10 cellular contexts compared by ENCODE assay signal in the genomic region with DNA sequence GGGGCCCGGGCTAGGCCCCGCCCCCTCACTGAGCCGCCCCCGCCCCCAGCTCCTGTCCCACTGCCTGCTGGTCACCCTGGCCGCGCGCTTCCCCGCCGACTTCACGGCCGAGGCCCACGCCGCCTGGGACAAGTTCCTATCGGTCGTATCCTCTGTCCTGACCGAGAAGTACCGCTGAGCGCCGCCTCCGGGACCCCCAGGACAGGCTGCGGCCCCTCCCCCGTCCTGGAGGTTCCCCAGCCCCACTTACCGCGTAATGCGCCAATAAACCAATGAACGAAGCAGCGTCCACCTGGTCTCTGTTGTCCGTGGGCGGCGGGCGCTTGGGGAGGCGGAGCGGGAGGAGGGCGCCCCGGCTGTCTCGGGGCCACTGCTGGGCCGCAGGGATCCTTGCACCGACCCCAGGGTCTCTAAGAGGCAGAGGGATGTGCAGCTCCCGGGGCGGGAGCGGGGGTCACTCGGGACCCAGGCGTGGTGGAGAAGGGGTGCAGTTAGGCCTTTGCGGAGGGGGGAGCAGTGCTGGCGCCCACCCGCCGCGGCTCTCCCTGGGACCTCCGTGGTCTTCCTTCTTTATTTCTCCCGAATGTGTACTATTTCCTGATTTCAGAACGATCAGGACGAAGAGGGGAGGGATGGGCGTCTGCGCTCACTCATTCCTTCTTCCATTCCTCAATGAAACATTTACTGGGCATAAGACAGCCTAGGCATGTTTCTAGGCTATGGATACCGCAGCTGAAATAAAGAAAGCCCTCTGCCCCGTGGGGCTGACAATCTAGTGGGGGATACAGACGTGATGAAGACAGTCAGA. TPM values are rescaled to one million over a fixed set of nuclear protein-coding genes. Genes with fewer than 3 reads are reported as not detected.
A peak's percentile ranks its signal among the peaks of the same experiment; 100 is the strongest.
DNase-seq lines count a peak whose midpoint lies in the region; ATAC-seq and TF ChIP-seq lines count a peak whose summit lies in the region.
"Had no signal": no experiment of that assay in that cellular context is flagged by ENCODE, and none has a peak within 500 bp of the region (broad histone marks: within the 10 kb centered on the region; RNA-seq: fewer than 3 reads in every experiment).

No MANE protein-coding gene starts in this region.

- H3K27me3 Mint-ChIP-seq in CD4-positive, alpha-beta memory T cell: peaks cover 24 to 26% of the 10 kb centered on the region in 2 donors

- H3K4me3 Mint-ChIP-seq in CD4-positive, alpha-beta memory T cell: peak overlapping the region; percentile 42 to 85 (median 78)

- no peak for ATAC-seq in thoracic aorta (ENCODE audit: insufficient number of reproducible peaks, low FRiP score, low read depth)

- H3K4me1 ChIP-seq in CD4-positive, alpha-beta memory T cell (ENCODE audit: insufficient read depth, low read length): peaks cover 9% of the 10 kb centered on the region
- no peaks in the 10 kb centered on the region for H3K4me1 ChIP-seq in HUES64 (ENCODE audit: insufficient read depth, low read length)
- peaks cover 3 to 7% of the 10 kb centered on the region in 2 donors for H3K4me1 ChIP-seq in thoracic aorta (ENCODE audit: control insufficient read depth in 1 of 2, low read depth in 2 of 2)

- peaks cover 0 to 2% (median 0%) of the 10 kb centered on the region in 8 donors for H3K9me3 Mint-ChIP-seq in CD4-positive, alpha-beta memory T cell

- H3K9me3 ChIP-seq in CD4-positive, alpha-beta memory T cell (ENCODE audit: control insufficient read depth in 1 of 2, low read length in 2 of 2): no peaks in the 10 kb centered on the region
- H3K9me3 ChIP-seq in HUES64 (ENCODE audit: insufficient read depth, low read depth, low read length): no peaks in the 10 kb centered on the region; the same call in 1 of the 2 replicates
- H3K9me3 ChIP-seq in thoracic aorta: no peaks in the 10 kb centered on the region
- H3K9me3 ChIP-seq: neutrophil had no signal

- WGBS in HUES64: 2% methylated on average over 51 of the region's 57 CpGs

- peaks cover 7% of the 10 kb centered on the region for H3K27me3 ChIP-seq in CD4-positive, alpha-beta memory T cell (ENCODE audit: insufficient read depth, low read length)
- peaks cover 70% of the 10 kb centered on the region for H3K27me3 ChIP-seq in HUES64 (ENCODE audit: insufficient read depth, low read length)
- H3K27me3 ChIP-seq in brain microvascular endothelial cell (replicated peaks): no peaks in the 10 kb centered on the region
- peaks cover 4% of the 10 kb centered on the region for H3K27me3 ChIP-seq in thoracic aorta (replicated peaks; ENCODE audit: insufficient read depth)

- POLR2A ChIA-PET in CD4-positive, alpha-beta memory T cell (lab: Charles Lee; ENCODE audit: partially characterized antibody): interaction anchor here (0.5 kb wide), 1 partner anchor 13 kb away, joined by 4 read pairs; no protein-coding TSS in a partner anchor

- H3K27ac Mint-ChIP-seq in CD4-positive, alpha-beta memory T cell: peak overlapping the region in 3 of 7 donors; percentile 30 to 70 (median 35)

- no peaks in the 10 kb centered on the region for H3K36me3 ChIP-seq in CD4-positive, alpha-beta memory T cell (ENCODE audit: insufficient read depth, low read length)
- H3K36me3 ChIP-seq in HUES64 (ENCODE audit: insufficient read depth, low read length): no peaks in the 10 kb centered on the region
- no peaks in the 10 kb centered on the region for H3K36me3 ChIP-seq in brain microvascular endothelial cell (replicated peaks)
- no peaks in the 10 kb centered on the region for H3K36me3 ChIP-seq in thoracic aorta
- H3K36me3 ChIP-seq: neutrophil had no signal

- CTCF ChIA-PET in CD4-positive, alpha-beta memory T cell (lab: Charles Lee; ENCODE audit: partially characterized antibody): no interaction called here

- no peak for DNase-seq in CD4-positive, alpha-beta memory T cell
- DNase-seq in brain microvascular endothelial cell (peak; percentile 12), left kidney (ENCODE audit: low read depth, low spot score) (peak; percentile 69), thoracic aorta (ENCODE audit: low spot score) (no peak), germinal center (ENCODE audit: low spot score) (no peak), GM19240 (ENCODE audit: insufficient read length, low spot score) (no peak), NCI-H510A treated with DMSO at 0.1 percent for 48 hours (lab: John Stamatoyannopoulos, UW) (no peak)

- H3K9ac ChIP-seq in HUES64 (ENCODE audit: low read depth, low read length): no peak overlapping the region; the same call in 1 of the 2 replicates

- intact Hi-C loops in CD4-positive, alpha-beta memory T cell (cut with micrococcal nuclease): no loop called here

- no peak overlapping the region for H3K4me3 ChIP-seq in CD4-positive, alpha-beta memory T cell (ENCODE audit: low read length in 2 of 2)
- H3K4me3 ChIP-seq in HUES64 (ENCODE audit: low read length) (peak overlapping the region; percentile 65), brain microvascular endothelial cell (ENCODE audit: low read depth, low read length) (peak overlapping the region; percentile 53), thoracic aorta (peak overlapping the region; percentile 70)

- in situ Hi-C loops in brain microvascular endothelial cell (cut with HindIII; ENCODE audit: low pct_ligation_motif_present, low sequenced_read_pairs): no loop called here

- no peak overlapping the region for H3K27ac ChIP-seq in CD4-positive, alpha-beta memory T cell (ENCODE audit: low read depth, low read length)
- H3K27ac ChIP-seq in HUES64 (ENCODE audit: low read depth, low read length): no peak overlapping the region
- no peak overlapping the region for H3K27ac ChIP-seq in brain microvascular endothelial cell
- no peak overlapping the region for H3K27ac ChIP-seq in thoracic aorta
- H3K27ac ChIP-seq: neutrophil had no signal

- H3K36me3 Mint-ChIP-seq in CD4-positive, alpha-beta memory T cell: no peaks in the 10 kb centered on the region

- H3K4me1 Mint-ChIP-seq in CD4-positive, alpha-beta memory T cell: peaks cover 3 to 8% (median 6%) of the 10 kb centered on the region in 4 donors

- TF ChIP-seq CTCF in brain microvascular endothelial cell (IDR thresholded peaks at IDR 0.05; ENCODE audit: low read depth, low read length, missing control alignments) (no peak), thoracic aorta (IDR thresholded peaks at IDR 0.05) (no peak)

RNA-seq across cellular contexts. Expression of a gene that starts 2.0 kb away (rescaled TPM):
- not detected for total RNA-seq in CD4-positive, alpha-beta memory T cell
- polyA plus RNA-seq in CD4-positive, alpha-beta memory T cell: not detected
- polyA plus RNA-seq in HUES64 (2013, experiment 1 of 2): not detected
- not detected for polyA plus RNA-seq in HUES64 (2013, experiment 2 of 2)
- not detected for total RNA-seq in thoracic aorta
- total RNA-seq: HT1080 had no signal

RNA-seq across cellular contexts. Expression of a gene that starts 11.4 kb away (rescaled TPM):
- not detected for total RNA-seq in CD4-positive, alpha-beta memory T cell
- polyA plus RNA-seq in CD4-positive, alpha-beta memory T cell: not detected
- not detected for polyA plus RNA-seq in HUES64 (2013, experiment 1 of 2)
- polyA plus RNA-seq in HUES64 (2013, experiment 2 of 2): not detected
- not detected for total RNA-seq in thoracic aorta
- total RNA-seq: HT1080 had no signal

RNA-seq across cellular contexts. Expression of a gene that starts 16.0 kb away (rescaled TPM):
- total RNA-seq in CD4-positive, alpha-beta memory T cell: 10 to 100 TPM; 38.6 to 40.5 TPM
- 10 to 100 TPM in 1 of 2 donors, 1 to 10 TPM in 1; 9.0 to 15.2 TPM for polyA plus RNA-seq in CD4-positive, alpha-beta memory T cell
- 26.0 TPM for polyA plus RNA-seq in HUES64 (2013, experiment 1 of 2)
- polyA plus RNA-seq in HUES64 (2013, experiment 2 of 2): 26.8 TPM
- total RNA-seq in thoracic aorta: 10 to 100 TPM; 22.0 to 35.7 TPM

RNA-seq across cellular contexts. Expression of a gene that starts 18.2 kb away (rescaled TPM):
- total RNA-seq in CD4-positive, alpha-beta memory T cell: under 1 TPM in 1 of 2 experiments, not detected in 1; 0.75 TPM
- 1 to 10 TPM in 1 of 2 donors, under 1 TPM in 1; 0.83 to 1.1 TPM for polyA plus RNA-seq in CD4-positive, alpha-beta memory T cell
- polyA plus RNA-seq in HUES64 (2013, experiment 1 of 2): not detected
- 1.3 TPM for polyA plus RNA-seq in HUES64 (2013, experiment 2 of 2)
- total RNA-seq in thoracic aorta: 100 to 1,000 TPM in 1 of 2 donors, 10 to 100 TPM in 1; 47.9 to 433 TPM
- total RNA-seq: HT1080 had no signal

RNA-seq across cellular contexts. Expression of a gene that starts 22.1 kb away (rescaled TPM):
- under 1 TPM in 1 of 2 experiments, not detected in 1; 0.76 TPM for total RNA-seq in CD4-positive, alpha-beta memory T cell
- not detected for polyA plus RNA-seq in CD4-positive, alpha-beta memory T cell
- 0.85 TPM for polyA plus RNA-seq in HUES64 (2013, experiment 1 of 2)
- not detected for polyA plus RNA-seq in HUES64 (2013, experiment 2 of 2)
- total RNA-seq in thoracic aorta: 100 to 1,000 TPM in 1 of 2 donors, not detected in 1; 174 TPM
- total RNA-seq: HT1080 had no signal

Comparison
In these comparisons a context has a peak if more than half of its experiments do, and no peak if none do; other contexts are left out.
1. DNase-seq: peak in brain microvascular endothelial cell (single experiment) and left kidney (single experiment); none in CD4-positive, alpha-beta memory T cell (0 of 5), thoracic aorta (single experiment), germinal center (single experiment), GM19240 (single experiment) and NCI-H510A treated with DMSO at 0.1 percent for 48 hours (single experiment).
2. H3K4me3 ChIP-seq: peak in HUES64 (single experiment), brain microvascular endothelial cell (single experiment) and thoracic aorta (single experiment); none in CD4-positive, alpha-beta memory T cell (0 of 2).